Comparison of ENCODE assay signal across 2 cellular contexts in genomic region chr1:6149597-6149996, GRCh38.
TF ChIP-seq lines count a peak whose summit lies in the region.

No MANE protein-coding gene starts in this region.

TF ChIP-seq in HepG2, 621 proteins besides CTCF, POLR2A, EP300 and RAD21:
- TF ChIP-seq LCORL (IDR thresholded peaks at IDR 0.05): 0 out of 2 replicates have a peak, but pooled peaks have one; percentile 19
- TF ChIP-seq LCORL (CRISPR knock-in tag; IDR thresholded peaks at IDR 0.05): no peak
- TF ChIP-seq SMC3 (IDR thresholded peaks at IDR 0.05; ENCODE audit: low read length): no peak

TF ChIP-seq in neural cell, 6 proteins besides CTCF, POLR2A, EP300 and RAD21:
- TF ChIP-seq EZH2 (IDR thresholded peaks at IDR 0.05; ENCODE audit: borderline replicate concordance, insufficient read depth, low read length, poor library complexity, severe bottlenecking) (peak; percentile 40), REST (IDR thresholded peaks at IDR 0.05; ENCODE audit: borderline replicate concordance) (no peak)
